25 cellular contexts compared by ENCODE assay signal in the genomic region with DNA sequence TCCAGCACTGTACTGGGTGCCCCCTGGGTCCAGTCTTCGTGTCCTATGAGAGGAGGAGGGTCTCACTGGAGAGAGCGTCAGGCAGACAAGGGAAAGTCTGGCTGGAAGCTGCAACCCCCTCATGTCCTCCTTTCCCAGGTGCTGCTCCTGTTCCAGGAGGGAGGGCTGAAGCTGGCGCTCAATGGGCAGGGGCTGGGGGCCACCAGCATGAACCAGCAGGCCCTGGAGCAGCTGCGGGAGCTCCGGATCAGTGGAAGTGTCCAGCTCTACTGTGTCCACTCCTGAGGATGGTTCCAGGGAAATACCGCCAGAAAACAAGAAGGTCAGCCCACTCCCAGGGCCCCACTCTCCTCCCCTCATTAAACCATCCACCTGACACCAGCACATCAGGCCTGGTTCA. TPM values are rescaled to one million over a fixed set of nuclear protein-coding genes. Genes with fewer than 3 reads are reported as not detected.
"Had no signal": no experiment of that assay in that cellular context is flagged by ENCODE, and none has a peak within 500 bp of the region (broad histone marks: within the 10 kb centered on the region; RNA-seq: fewer than 3 reads in every experiment).

No MANE protein-coding gene starts in this region.

- DNase-seq: Karpas-422, KG1, MG63, NCI-H1092, NCI-H1105 treated with DMSO at 0.1 percent for 48 hours, NCI-H1417 treated with DMSO at 0.1 percent for 48 hours, NCI-H146, NCI-H1694 treated with DMSO at 0.1 percent for 48 hours, NCI-H1930, NCI-H2081, NCI-H2107, NCI-H2171, NCI-H226, NCI-H446, NCI-H510A, NCI-H524 treated with DMSO at 0.1 percent for 48 hours, NCI-H69, NCI-H774, Right ventricle myocardium superior, RPMI8226, SK-N-SH, SW 1271 had no signal

- FAIRE-seq: RCC 7860 had no signal

- H3K27me3 ChIP-seq: MG63 had no signal

- H3K36me3 ChIP-seq: MG63 had no signal

- H3K9ac ChIP-seq: SK-N-SH had no signal

- H3K9me3 ChIP-seq: MG63, SK-N-SH had no signal

- H3K4me3 ChIP-seq: MG63 had no signal

- H3K4me2 ChIP-seq: SK-N-SH had no signal

RNA-seq across cellular contexts. Expression of gene LGALS12, which starts 10.2 kb away (rescaled TPM):
- total RNA-seq: HT-29, SK-MEL-5 had no signal
- polyA plus RNA-seq: SK-N-SH had no signal

RNA-seq across cellular contexts. Expression of gene PLAAT4, which starts 20.5 kb away (rescaled TPM):
- total RNA-seq: SK-MEL-5 had no signal

RNA-seq across cellular contexts. Expression of gene PLAAT5, which starts 25.1 kb away (rescaled TPM):
- total RNA-seq: SK-MEL-5 had no signal
- polyA plus RNA-seq: SK-N-SH had no signal

RNA-seq across cellular contexts. Expression of gene PLAAT2, which starts 47.1 kb away (rescaled TPM):
- total RNA-seq: SK-MEL-5 had no signal
